ENCODE assay signal across 13 cellular contexts in genomic region chr1:197268012-197268411, GRCh38. TPM values are rescaled to one million over a fixed set of nuclear protein-coding genes. Genes with fewer than 3 reads are reported as not detected.
DNase-seq lines count a peak whose midpoint lies in the region; ATAC-seq, FAIRE-seq and TF ChIP-seq lines count a peak whose summit lies in the region.
"Had no signal": no experiment of that assay in that cellular context is flagged by ENCODE, and none has a peak within 500 bp of the region (broad histone marks: within the 10 kb centered on the region; RNA-seq: fewer than 3 reads in every experiment).

Gene CRB1, plus strand, starts transcription at chr1:197268252. Its CDS starts 161 bp downstream, at chr1:197268413.

- H3K79me1 ChIP-seq in H1 (ENCODE audit: low read depth, low read length): no peaks in the 10 kb centered on the region

- H3K4me1 Mint-ChIP-seq in HFFc6 (ENCODE audit: low read depth): no peaks in the 10 kb centered on the region

- H2BK20ac ChIP-seq in H1 (ENCODE audit: low read length): no peak within 1 kb of the TSS

- H4K91ac ChIP-seq in H1 (replicated peaks; ENCODE audit: insufficient read length, low read length): no peak within 1 kb of the TSS

- H3K23me2 ChIP-seq in H1 (ENCODE audit: low read depth, low read length): no peaks in the 10 kb centered on the region

- H3K9ac ChIP-seq in H1 (replicated peaks in 1 of 4; ENCODE audit: extremely low read depth in 1 of 4, low read depth in 3 of 4, low read length in 3 of 4): no peak within 1 kb of the TSS
- H3K9ac ChIP-seq in PC-3 (ENCODE audit: low read length): no peak within 1 kb of the TSS

- no peak for FAIRE-seq in H1 (lab: Jason Lieb, UNC)

- H3K23ac ChIP-seq in H1 (ENCODE audit: insufficient read length): no peak within 1 kb of the TSS

- POLR2A ChIA-PET in H1 (lab: Charles Lee; ENCODE audit: partially characterized antibody) (no interaction called here), PC-3 (lab: Charles Lee; ENCODE audit: unreplicated experiment) (no interaction called here)

- H4K5ac ChIP-seq in H1 (ENCODE audit: insufficient read length, low read depth, low read length): no peak within 1 kb of the TSS

- no peaks in the 10 kb centered on the region for H3K9me3 Mint-ChIP-seq in HFFc6

- H3K27ac ChIP-seq in H1 (ENCODE audit: low read depth, low read length) (no peak within 1 kb of the TSS), PC-3 (ENCODE audit: low read length) (no peak within 1 kb of the TSS)

- no peak within 1 kb of the TSS for H2BK5ac ChIP-seq in H1 (ENCODE audit: low read depth, low read length)

- H3K27ac Mint-ChIP-seq in HFFc6: no peak within 1 kb of the TSS

- H3K4me1 ChIP-seq in H1 (replicated peaks in 1 of 4; ENCODE audit: control insufficient read depth in 3 of 4, insufficient read depth in 4 of 4, low read length in 3 of 4) (no peaks in the 10 kb centered on the region), PC-3 (ENCODE audit: insufficient read depth, low read length) (0 out of 2 replicates have a peak, but pooled peaks cover 2% of the 10 kb centered on the region)

- peak within 1 kb of the TSS; percentile 34; the same call in 1 of the 2 replicates for H3K4me3 Mint-ChIP-seq in HFFc6

- H4K8ac ChIP-seq in H1 (ENCODE audit: extremely low read depth, insufficient read depth, low read length): no peak within 1 kb of the TSS

- no peak for TF ChIP-seq RAD21 in H1 (IDR thresholded peaks at IDR 0.05 in 1 of 2, conservative IDR thresholded peaks at IDR 0.05 in 1 of 2; ENCODE audit: low read depth in 2 of 2, low read length in 2 of 2)

- H2AFZ ChIP-seq in H1 (ENCODE audit: low read length) (peak within 1 kb of the TSS; percentile 88), PC-3 (ENCODE audit: low read length) (no peak within 1 kb of the TSS)

- no peak within 1 kb of the TSS for H3K56ac ChIP-seq in H1 (replicated peaks; ENCODE audit: insufficient read length, low read depth, low read length)

- H3K14ac ChIP-seq in H1 (ENCODE audit: insufficient read length): no peak within 1 kb of the TSS

- H3K79me2 ChIP-seq in H1 (ENCODE audit: control insufficient read depth in 1 of 2, insufficient read depth in 2 of 2, low read length in 2 of 2): no peaks in the 10 kb centered on the region
- no peaks in the 10 kb centered on the region for H3K79me2 ChIP-seq in PC-3 (ENCODE audit: low read length)

- no peaks in the 10 kb centered on the region for H3K36me3 Mint-ChIP-seq in HFFc6 (ENCODE audit: low read depth)

- H3K36me3 ChIP-seq in H1 (ENCODE audit: control insufficient read depth in 2 of 4, insufficient read depth in 4 of 4, low read length in 3 of 4) (no peaks in the 10 kb centered on the region), PC-3 (ENCODE audit: low read depth, low read length) (no peaks in the 10 kb centered on the region)
- H3K36me3 ChIP-seq: tibial nerve had no signal

- H3K9me2 ChIP-seq in PC-3 (replicated peaks; ENCODE audit: low read length): no peaks in the 10 kb centered on the region

- intact Hi-C loops in PC-3 (cut with micrococcal nuclease): no loop called here

- TF ChIP-seq EP300 in H1 (IDR thresholded peaks at IDR 0.05; ENCODE audit: borderline replicate concordance in 1 of 2, low read depth in 2 of 2, low read length in 2 of 2): no peak

- H4K20me1 ChIP-seq in H1 (replicated peaks in 1 of 2; ENCODE audit: control insufficient read depth in 1 of 2, insufficient read depth in 2 of 2, low read length in 2 of 2) (no peaks in the 10 kb centered on the region), PC-3 (ENCODE audit: low read length) (no peaks in the 10 kb centered on the region)

- ATAC-seq in PC-3: no peak
- ATAC-seq in HG03469 (IDR thresholded peaks at IDR 0.05; ENCODE audit: unreplicated experiment): no peak
- ATAC-seq: left ventricle myocardium superior had no signal

- no peak within 1 kb of the TSS for H3K18ac ChIP-seq in H1 (ENCODE audit: extremely low read depth, low read length)

- no peak within 1 kb of the TSS for H3K4me3 ChIP-seq in H1 (ENCODE audit: extremely low read depth in 1 of 4, insufficient read depth in 2 of 4, low read depth in 3 of 4, low read length in 4 of 4)
- H3K4me3 ChIP-seq in PC-3 (ENCODE audit: low read length): no peak within 1 kb of the TSS
- H3K4me3 ChIP-seq: tibial nerve had no signal

- 62% methylated on average over 4 of the region's 4 CpGs; no CpG with 5 or more reads in 1 of the 2 experiments for WGBS in H1 (ENCODE audit: extremely low coverage in 1 of 2, insufficient coverage in 1 of 2, insufficient read length in 1 of 2, insufficient replicate concordance in 2 of 2, low coverage in 1 of 2, low lambda C conversion rate in 2 of 2, missing lambda C conversion rate in 1 of 2), 2 experiments

- H2BK120ac ChIP-seq in H1 (replicated peaks; ENCODE audit: low read depth, low read length): no peak within 1 kb of the TSS

- BruUV-seq in PC-3 (replicated peaks; lab: Mats Ljungman, UMichigan): no TSS peak

- no peak for DNase-seq in HFFc6
- peak; percentile 16 for DNase-seq in NCI-H526 treated with DMSO at 0.1 percent for 48 hours (lab: John Stamatoyannopoulos, UW)
- no peak for DNase-seq in H1 (ENCODE audit: low read depth in 1 of 2, low spot score in 2 of 2)
- DNase-seq in occipital lobe (lab: John Stamatoyannopoulos, UW): peak; percentile 11
- DNase-seq in NCI-H510A (lab: John Stamatoyannopoulos, UW): no peak
- DNase-seq in PC-3: no peak
- DNase-seq in activated gamma-delta T cell (lab: John Stamatoyannopoulos, UW): no peak
- DNase-seq: activated T-cell treated with anti-CD3 and anti-CD28 coated beads, Interleukin-2, amount 50 U/mL, for 1 hour; KBM-7; left ventricle myocardium superior; OCI-M1 had no signal

- H3K4me2 ChIP-seq in H1 (ENCODE audit: insufficient read depth in 1 of 2, low read depth in 2 of 2, low read length in 2 of 2) (no peak within 1 kb of the TSS), PC-3 (ENCODE audit: low read length) (no peak within 1 kb of the TSS)

- TF ChIP-seq CTCF in HFFc6 (IDR thresholded peaks at IDR 0.05) (no peak), H1 (IDR thresholded peaks at IDR 0.05; ENCODE audit: control extremely low read depth in 1 of 3, insufficient read depth in 1 of 3, low read depth in 1 of 3, low read length in 3 of 3) (no peak), PC-3 (conservative IDR thresholded peaks at IDR 0.05; ENCODE audit: low read depth, low read length) (no peak)

- no peaks in the 10 kb centered on the region for H3F3A ChIP-seq in PC-3 (ENCODE audit: low read length, unreplicated experiment)

- no peak within 1 kb of the TSS for H2BK12ac ChIP-seq in H1 (ENCODE audit: low read depth, low read length)

- peaks cover 4% of the 10 kb centered on the region for H3K27me3 Mint-ChIP-seq in HFFc6 (ENCODE audit: insufficient read depth)

- no peaks in the 10 kb centered on the region for H3K27me3 ChIP-seq in H1 (replicated peaks in 1 of 4; ENCODE audit: control insufficient read depth in 3 of 4, extremely low read depth in 1 of 4, insufficient read depth in 3 of 4, low read length in 3 of 4)
- no peaks in the 10 kb centered on the region for H3K27me3 ChIP-seq in PC-3 (ENCODE audit: low read length)
- H3K27me3 ChIP-seq: tibial nerve had no signal

- H2BK15ac ChIP-seq in H1 (ENCODE audit: low read length): no peak within 1 kb of the TSS

- CTCF ChIA-PET in H1 (lab: Charles Lee; ENCODE audit: partially characterized antibody) (interaction anchor here (0.5 to 1.7 kb wide), 2 partner anchors 88 to 358 kb away, joined by 3 read pairs; no protein-coding TSS in a partner anchor), PC-3 (lab: Charles Lee) (no interaction called here)

- no peak within 1 kb of the TSS for H2AK5ac ChIP-seq in H1 (ENCODE audit: low read depth, low read length)

- no peak for TF ChIP-seq POLR2A in H1 (IDR thresholded peaks at IDR 0.05; ENCODE audit: control extremely low read depth in 1 of 2, low read depth in 2 of 2, low read length in 2 of 2)

- H3K9me3 ChIP-seq in H1 (ENCODE audit: insufficient read depth in 2 of 2, low read depth in 1 of 2, low read length in 1 of 2) (no peaks in the 10 kb centered on the region), PC-3 (ENCODE audit: low read length) (no peaks in the 10 kb centered on the region)

- H3K4ac ChIP-seq in H1 (replicated peaks; ENCODE audit: insufficient read length, low read depth, low read length): no peak within 1 kb of the TSS

TF ChIP-seq in H1, 55 proteins besides CTCF, POLR2A, EP300 and RAD21:
- TF ChIP-seq YY1 (IDR thresholded peaks at IDR 0.05; ENCODE audit: low read depth, low read length): no peak
- TF ChIP-seq SP1 (IDR thresholded peaks at IDR 0.05; ENCODE audit: low read depth, low read length): peak; percentile 90

RNA-seq across cellular contexts. Expression of gene CRB1, which starts in this region (rescaled TPM):
- under 1 TPM in 1 of 6 experiments, not detected in 5; 0.07 TPM for total RNA-seq in HFFc6 (2021; fragmentation: NEBNext Ultra II Directional; extraction: Animal tissue kit (Norgen Biotek cat#: 25700))
- 0.19 TPM in 1 of 2 replicates, not detected in the other for total RNA-seq in H1 (2021; fragmentation: NEBNext Ultra II Directional; extraction: Animal tissue kit (Norgen Biotek cat#: 25700))
- 0.03 TPM in 2 replicates for polyA plus RNA-seq in H1 (2011; rRNA removed)
- 0.08 TPM for polyA plus RNA-seq in H1 (2011; cell fraction: cytosol; rRNA removed)
- polyA plus RNA-seq in H1 (2011; cell fraction: nucleus; rRNA removed): 0.06 TPM
- polyA plus RNA-seq in H1 (2012, experiment 1 of 2): 0.06 TPM in 1 of 4 replicates, not detected in the others
- not detected for polyA plus RNA-seq in H1 (2012, experiment 2 of 2)
- 0.08 TPM for polyA plus RNA-seq in H1 (2013, experiment 1 of 2)
- 0.13 TPM for polyA plus RNA-seq in H1 (2013, experiment 2 of 2)
- polyA minus RNA-seq in H1 (2011; rRNA and poly(A)+ RNA removed): 0.03 and 0.15 TPM in 2 replicates
- polyA minus RNA-seq in H1 (2011; cell fraction: cytosol; rRNA and poly(A)+ RNA removed): not detected
- polyA minus RNA-seq in H1 (2011; cell fraction: nucleus; rRNA and poly(A)+ RNA removed): 0.30 TPM
- total RNA-seq in occipital lobe (27.5 TPM), PC-3 (2014; rRNA removed) (0.07 TPM in 1 of 2 replicates, not detected in the other)

Comparison
In these comparisons a context has a peak if more than half of its experiments do, and no peak if none do; other contexts are left out.
1. RNA of gene CRB1 (total RNA-seq): 27.5 TPM in occipital lobe (single experiment); 0.07 TPM in PC-3, 0.07 TPM in HFFc6 and 0.19 TPM in H1; every median in the first group is over 10 times any median in the second.
2. DNase-seq: peak in NCI-H526 treated with DMSO at 0.1 percent for 48 hours (single experiment) and occipital lobe (single experiment); none in HFFc6 (single experiment), H1 (0 of 2), NCI-H510A (single experiment), PC-3 (single experiment) and activated gamma-delta T cell (single experiment).